ENCODE assay signal across 1 cellular context in the genomic region with DNA sequence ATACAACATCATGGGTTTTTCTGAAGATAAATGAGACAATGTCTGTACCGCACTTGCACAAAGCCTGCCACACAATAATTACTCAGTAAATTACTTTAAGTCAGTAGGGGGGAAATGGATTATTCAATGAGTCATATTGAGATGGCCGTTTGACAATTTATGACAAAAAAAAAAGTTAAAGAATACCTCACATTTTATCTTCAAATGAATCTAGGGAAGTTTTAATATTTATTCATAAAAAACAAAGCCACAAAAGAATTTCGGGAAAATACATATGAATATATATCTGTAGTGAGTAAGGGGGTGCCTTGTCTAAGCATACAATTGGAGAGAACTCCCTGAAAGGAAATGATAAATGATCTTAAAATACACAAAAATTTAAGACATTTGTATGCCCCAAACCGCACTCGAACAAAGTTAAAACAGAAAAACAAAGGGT.
TF ChIP-seq lines count a peak whose summit lies in the region.

No MANE protein-coding gene starts in this region.

TF ChIP-seq in endothelial cell of umbilical vein, 7 proteins besides CTCF, POLR2A, EP300 and RAD21:
- TF ChIP-seq, protein P1, sequence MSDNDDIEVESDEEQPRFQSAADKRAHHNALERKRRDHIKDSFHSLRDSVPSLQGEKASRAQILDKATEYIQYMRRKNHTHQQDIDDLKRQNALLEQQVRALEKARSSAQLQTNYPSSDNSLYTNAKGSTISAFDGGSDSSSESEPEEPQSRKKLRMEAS (IDR thresholded peaks at IDR 0.05; ENCODE audit: insufficient read depth, insufficient read length), result no peak
- TF ChIP-seq JUN (IDR thresholded peaks at IDR 0.05; ENCODE audit: borderline replicate concordance, insufficient read depth, insufficient read length, low read depth) (peak; percentile 57), GATA2 (IDR thresholded peaks at IDR 0.05; ENCODE audit: insufficient read depth, insufficient read length, low read depth, low read length) (peak; percentile 15), MYC (IDR thresholded peaks at IDR 0.05; ENCODE audit: low read depth, low read length) (no peak), EZH2 (IDR thresholded peaks at IDR 0.05; ENCODE audit: borderline replicate concordance, low read depth, low read length, severe bottlenecking) (no peak), FOS (IDR thresholded peaks at IDR 0.05; ENCODE audit: borderline replicate concordance, insufficient read depth, low read length) (peak; percentile 63), POLR2AphosphoS5 (IDR thresholded peaks at IDR 0.05; ENCODE audit: insufficient read depth, low read depth, low read length) (no peak)
